In genomic region chr15:101255615-101256350, GRCh38 we compare ENCODE assay signal across 13 cellular contexts. TPM values are rescaled to one million over a fixed set of nuclear protein-coding genes. Genes with fewer than 3 reads are reported as not detected.
DNase-seq lines count a peak whose midpoint lies in the region; ATAC-seq, FAIRE-seq and TF ChIP-seq lines count a peak whose summit lies in the region.
"Had no signal": no experiment of that assay in that cellular context is flagged by ENCODE, and none has a peak within 500 bp of the region (broad histone marks: within the 10 kb centered on the region; RNA-seq: fewer than 3 reads in every experiment).

No MANE protein-coding gene starts in this region.

- in situ Hi-C loops in K562 (cut with MboI) = loop anchor here (5.0 to 25.0 kb wide), 4 partner anchors 168 to 618 kb away; partner anchors contain the start of gene LRRK1

- H3K4me1 Mint-ChIP-seq in GM23338 = peaks cover 40% of the 10 kb centered on the region

- H3K9me3 Mint-ChIP-seq in GM23338 = no peaks in the 10 kb centered on the region

- H3K9ac ChIP-seq in BLaER1 treated with 17β-estradiol and CSF1 and Interleukin-3, amounts not matched to agents 10 nM and 100 nM = no peak overlapping the region
- H3K9ac ChIP-seq in Loucy (ENCODE audit: low read depth, low read length, poor library complexity, severe bottlenecking) (peak overlapping the region; percentile 28), K562 (ENCODE audit: insufficient read depth in 1 of 2, low read depth in 2 of 2, low read length in 2 of 2) (no peak overlapping the region)

- CTCF ChIA-PET in K562 (lab: Yijun Ruan, JAX; ENCODE audit: low intra/inter-chr PET ratio) = interaction anchor here (0.9 to 3.9 kb wide), 2 partner anchors 167 to 240 kb away, joined by 3 to 29 read pairs; no protein-coding TSS in a partner anchor

- H2AFZ ChIP-seq in Loucy (ENCODE audit: low read length) (no peak overlapping the region), K562 (ENCODE audit: low read depth, low read length) (peak overlapping the region; percentile 11; the same call in 1 of the 2 replicates), GM23338 (no peak overlapping the region)

- intact Hi-C loops in K562 (cut with micrococcal nuclease) = loop anchor here (1.0 to 10.0 kb wide), 4 partner anchors 119 to 631 kb away; partner anchors contain the start of gene LRRK1

- H3F3A ChIP-seq in Loucy (ENCODE audit: low read depth) (0 out of 2 replicates have a peak, but pooled peaks cover 6% of the 10 kb centered on the region), GM23338 (replicated peaks; ENCODE audit: low read depth) (peaks cover 4% of the 10 kb centered on the region; the same call in 1 of the 2 replicates)

- H3K79me2 ChIP-seq in Loucy (ENCODE audit: insufficient read depth, low read length) (peaks cover 16% of the 10 kb centered on the region), K562 (ENCODE audit: control insufficient read depth, insufficient read depth, low read length) (peaks cover 2% of the 10 kb centered on the region), GM23338 (replicated peaks; ENCODE audit: insufficient read depth) (peaks cover under 1% of the 10 kb centered on the region)

- H3K27ac ChIP-seq in BLaER1 treated with 17β-estradiol and CSF1 and Interleukin-3, amounts not matched to agents 10 nM and 100 nM = no peak overlapping the region
- H3K27ac ChIP-seq in K562 (ENCODE audit: extremely low read depth, low read depth, low read length) = no peak overlapping the region; the same call in 2 of the 3 replicates
- H3K27ac ChIP-seq in GM23338 (ENCODE audit: low read depth) = no peak overlapping the region

- POLR2A ChIA-PET in K562 (lab: Yijun Ruan, JAX) = interaction anchor here (0.5 to 2.3 kb wide), 7 partner anchors 9 to 248 kb away, joined by 3 to 16 read pairs (median 4); no protein-coding TSS in a partner anchor

- 0 out of 3 replicates have a peak, but pooled peaks cover under 1% of the 10 kb centered on the region for H3K36me3 Mint-ChIP-seq in GM23338 (ENCODE audit: low read depth)

- no peak overlapping the region for H3K4me3 Mint-ChIP-seq in GM23338

- ATAC-seq in K562 (peak; percentile 87), GM18909 (IDR thresholded peaks at IDR 0.05; ENCODE audit: poor library complexity, unreplicated experiment) (no peak), GM21360 (IDR thresholded peaks at IDR 0.05; ENCODE audit: unreplicated experiment) (no peak), GM23338 (no peak)
- ATAC-seq: GM12878 had no signal

- WGBS in K562 (ENCODE audit: insufficient coverage, low coverage, missing lambda C conversion rate) = 10% methylated on average over 12 of the region's 12 CpGs

- peak; percentile 91 for TF ChIP-seq EP300 in K562 (IDR thresholded peaks at IDR 0.05; ENCODE audit: low read length)

- no peak overlapping the region; the same call in 1 of the 2 replicates for H3K27ac Mint-ChIP-seq in GM23338

- peaks cover 9 to 31% (median 20%) of the 10 kb centered on the region in 10 experiments for H3K4me1 ChIP-seq in BLaER1 treated with 17β-estradiol and CSF1 and Interleukin-3, amounts not matched to agents 10 nM and 100 nM
- peaks cover 28% of the 10 kb centered on the region for H3K4me1 ChIP-seq in Loucy (ENCODE audit: insufficient read depth, low read length, poor library complexity, severe bottlenecking)
- H3K4me1 ChIP-seq in K562 (replicated peaks in 1 of 2; ENCODE audit: control insufficient read depth in 2 of 2, insufficient read depth in 2 of 2, low read length in 2 of 2) = peaks cover 18 to 19% of the 10 kb centered on the region in 2 experiments
- peaks cover 8% of the 10 kb centered on the region for H3K4me1 ChIP-seq in GM23338 (ENCODE audit: insufficient read depth)

- BruUV-seq in K562 (replicated peaks; lab: Mats Ljungman, UMichigan) = no TSS peak

- H3K4me3 ChIP-seq in BLaER1 treated with 17β-estradiol and CSF1 and Interleukin-3, amounts not matched to agents 10 nM and 100 nM = no peak overlapping the region
- no peak overlapping the region for H3K4me3 ChIP-seq in Loucy (ENCODE audit: low read length, poor library complexity, severe bottlenecking)
- H3K4me3 ChIP-seq in K562 = no peak overlapping the region
- H3K4me3 ChIP-seq in GM23338 = no peak overlapping the region
- H3K4me3 ChIP-seq: GM12878 had no signal

- no peak for TF ChIP-seq CTCF in Loucy (conservative IDR thresholded peaks at IDR 0.05; ENCODE audit: low read length)
- no peak for TF ChIP-seq CTCF in K562 (IDR thresholded peaks at IDR 0.05 in 2 of 3, conservative IDR thresholded peaks at IDR 0.05 in 1 of 3; ENCODE audit: insufficient read depth in 2 of 3, low read depth in 1 of 3, low read length in 3 of 3)
- no peak for TF ChIP-seq CTCF in GM23338 (conservative IDR thresholded peaks at IDR 0.05; ENCODE audit: low read depth in 2 of 2)

- FAIRE-seq in K562 (lab: Jason Lieb, UNC) = peak; percentile 97
- FAIRE-seq: colon, GM12878 had no signal

- H3K9me1 ChIP-seq in K562 (ENCODE audit: control insufficient read depth, insufficient read depth, low read length) = no peaks in the 10 kb centered on the region

- TF ChIP-seq RAD21 in K562 (CRISPR knock-in tag; conservative IDR thresholded peaks at IDR 0.05 in 1 of 2, IDR thresholded peaks at IDR 0.05 in 1 of 2) = peak; percentile 28 to 66; a peak in 3 of 4 replicates

- H3K9me2 ChIP-seq in Loucy (replicated peaks; ENCODE audit: low read depth, low read length) (no peaks in the 10 kb centered on the region), GM23338 (ENCODE audit: insufficient read depth) (no peaks in the 10 kb centered on the region)

- H3K4me2 ChIP-seq in BLaER1 treated with 17β-estradiol and CSF1 and Interleukin-3, amounts not matched to agents 10 nM and 100 nM = peak overlapping the region in 7 of 11 experiments; percentile 5 to 46 (median 18); a peak in 9 of 22 replicates
- H3K4me2 ChIP-seq in Loucy (ENCODE audit: low read depth, low read length, poor library complexity, severe bottlenecking) = peak overlapping the region; percentile 25
- H3K4me2 ChIP-seq in K562 (ENCODE audit: insufficient read depth, low read length) = peak overlapping the region; percentile 66; the same call in 1 of the 2 replicates
- H3K4me2 ChIP-seq in GM23338 = no peak overlapping the region

- peak; percentile 67 to 94 (median 76) for DNase-seq in K562 (ENCODE audit: extremely low read depth in 1 of 4, low spot score in 3 of 4)
- DNase-seq in iris pigment epithelial cell (ENCODE audit: low read depth) = peak; percentile 93
- no peak for DNase-seq in activated CD4-positive, CD25-positive, alpha-beta regulatory T cell (lab: John Stamatoyannopoulos, UW)
- DNase-seq in GM23338 (ENCODE audit: low spot score) = no peak
- DNase-seq: NCI-H510A treated with DMSO at 0.1 percent for 48 hours; stimulated activated CD4-positive, alpha-beta T cell treated with anti-CD3 and anti-CD28 coated beads, Interleukin-1b, Interleukin-23, amount 100 ng/mL, for 48 hours; SW 1271 had no signal

- H3K27me3 Mint-ChIP-seq in GM23338 (ENCODE audit: insufficient read depth, low read depth, poor library complexity) = peaks cover 14% of the 10 kb centered on the region

- no peaks in the 10 kb centered on the region for H3K9me3 ChIP-seq in BLaER1 treated with 17β-estradiol and CSF1 and Interleukin-3, amounts not matched to agents 10 nM and 100 nM (replicated peaks in 1 of 11)
- H3K9me3 ChIP-seq in Loucy (ENCODE audit: insufficient read depth, low read depth, low read length) = no peaks in the 10 kb centered on the region
- no peaks in the 10 kb centered on the region for H3K9me3 ChIP-seq in K562 (replicated peaks; ENCODE audit: control insufficient read depth, insufficient read depth, low read depth, low read length)

- peaks cover 0 to 25% (median 0%) of the 10 kb centered on the region in 11 experiments; a peak in 2 of 22 replicates for H3K27me3 ChIP-seq in BLaER1 treated with 17β-estradiol and CSF1 and Interleukin-3, amounts not matched to agents 10 nM and 100 nM
- H3K27me3 ChIP-seq in Loucy (ENCODE audit: insufficient read depth, low read length, poor library complexity, severe bottlenecking) (no peaks in the 10 kb centered on the region), K562 (ENCODE audit: control insufficient read depth in 2 of 2, insufficient read depth in 2 of 2, low read length in 2 of 2) (0 out of 5 replicates have a peak, but pooled peaks cover 0 to 3% of the 10 kb centered on the region in 2 experiments), GM23338 (ENCODE audit: insufficient read depth) (peaks cover 17% of the 10 kb centered on the region)

- H3K36me3 ChIP-seq in BLaER1 treated with 17β-estradiol and CSF1 and Interleukin-3, amounts not matched to agents 10 nM and 100 nM = no peaks in the 10 kb centered on the region
- H3K36me3 ChIP-seq in Loucy (ENCODE audit: insufficient read depth, low read length) = no peaks in the 10 kb centered on the region
- H3K36me3 ChIP-seq in K562 (ENCODE audit: control insufficient read depth, insufficient read depth, low read length) = no peaks in the 10 kb centered on the region
- no peaks in the 10 kb centered on the region for H3K36me3 ChIP-seq in GM23338 (ENCODE audit: insufficient read depth)

- H4K20me1 ChIP-seq in BLaER1 treated with 17β-estradiol and CSF1 and Interleukin-3, amounts not matched to agents 10 nM and 100 nM = peaks cover 2 to 4% (median 3%) of the 10 kb centered on the region in 11 experiments; a peak in 13 of 22 replicates
- H4K20me1 ChIP-seq in Loucy (ENCODE audit: insufficient read depth, low read length, poor library complexity, severe bottlenecking) (peaks cover 2% of the 10 kb centered on the region), K562 (replicated peaks; ENCODE audit: control insufficient read depth, insufficient read depth, low read length) (peaks cover 5% of the 10 kb centered on the region; the same call in 1 of the 2 replicates), GM23338 (replicated peaks; ENCODE audit: insufficient read depth) (no peaks in the 10 kb centered on the region)

- TF ChIP-seq POLR2A in K562 (conservative IDR thresholded peaks at IDR 0.05) = no peak

RNA-seq across cellular contexts. Expression of gene CHSY1, which starts 3.9 kb away (rescaled TPM):
- 29.6 and 50.1 TPM in 2 replicates for total RNA-seq in K562 (2011; cell fraction: chromatin; rRNA removed; ENCODE audit: low replicate concordance)
- 21.4 and 23.2 TPM in 2 replicates for total RNA-seq in K562 (2011; cell fraction: nucleolus; rRNA removed)
- 37.2 and 50.9 TPM in 2 replicates for total RNA-seq in K562 (2011; cell fraction: nucleoplasm; rRNA removed)
- 7.7 and 9.0 TPM in 2 replicates for total RNA-seq in K562 (2014; rRNA removed)
- total RNA-seq in K562 (2014; rRNA removed; fragmentation: Illumina TruSeq; extraction: Trizol) = 13.4 and 17.1 TPM in 2 replicates
- 13.4 and 14.5 TPM in 2 replicates for total RNA-seq in K562 (2015; rRNA removed; fragmentation: Illumina TruSeq; extraction: Trizol)
- 14.7 and 16.4 TPM in 2 replicates for total RNA-seq in K562 (2021)
- polyA plus RNA-seq in K562 (2011; rRNA removed) = 11.1 and 14.6 TPM in 2 replicates
- polyA plus RNA-seq in K562 (2011; cell fraction: cytosol; rRNA removed) = 7.1 and 9.9 TPM in 2 replicates
- 7.7 and 8.3 TPM in 2 replicates for polyA plus RNA-seq in K562 (2011; cell fraction: nucleus; rRNA removed)
- polyA plus RNA-seq in K562 (2012) = 9.1 and 9.7 TPM in 2 replicates
- 12.8 and 14.9 TPM in 2 replicates for polyA plus RNA-seq in K562 (2014; fragmentation: Illumina TruSeq; extraction: Trizol)
- polyA plus RNA-seq in K562 (2014; fragmentation: Nextera tagmentation; extraction: Ambion mirVana) = 10 to 100 TPM in 1 of 2 experiments, 1 to 10 TPM in 1; 7.0 to 11.1 TPM
- 9.0 and 9.2 TPM in 2 replicates for polyA plus RNA-seq in K562 (2014; rRNA removed)
- 24.8 and 27.9 TPM in 2 replicates for polyA minus RNA-seq in K562 (2011; rRNA and poly(A)+ RNA removed)
- polyA minus RNA-seq in K562 (2011; cell fraction: cytosol; rRNA and poly(A)+ RNA removed) = 14.9 and 16.7 TPM in 2 replicates
- polyA minus RNA-seq in K562 (2011; cell fraction: nucleus; rRNA and poly(A)+ RNA removed) = 5.0 and 7.9 TPM in 2 replicates
- total RNA-seq in GM23338 (2014; rRNA removed; shearing (Covaris generic)) = 45.4 and 47.7 TPM in 2 replicates
- 9.8 and 11.6 TPM in 2 replicates for polyA plus RNA-seq in GM23338 (2016; fragmentation: Nextera tagmentation; extraction: Ambion mirVana)

RNA-seq across cellular contexts. Expression of gene SELENOS, which starts 21.5 kb away (rescaled TPM):
- total RNA-seq in K562 (2011; cell fraction: chromatin; rRNA removed; ENCODE audit: low replicate concordance) = 53.9 and 71.0 TPM in 2 replicates
- total RNA-seq in K562 (2011; cell fraction: nucleolus; rRNA removed) = 72.0 and 80.9 TPM in 2 replicates
- total RNA-seq in K562 (2011; cell fraction: nucleoplasm; rRNA removed) = 87.4 and 90.5 TPM in 2 replicates
- total RNA-seq in K562 (2014; rRNA removed) = 51.6 and 56.9 TPM in 2 replicates
- 57.2 and 59.6 TPM in 2 replicates for total RNA-seq in K562 (2014; rRNA removed; fragmentation: Illumina TruSeq; extraction: Trizol)
- 45.5 and 47.9 TPM in 2 replicates for total RNA-seq in K562 (2015; rRNA removed; fragmentation: Illumina TruSeq; extraction: Trizol)
- 37.9 and 39.6 TPM in 2 replicates for total RNA-seq in K562 (2021)
- 46.5 and 55.8 TPM in 2 replicates for polyA plus RNA-seq in K562 (2011; rRNA removed)
- 30.6 and 48.2 TPM in 2 replicates for polyA plus RNA-seq in K562 (2011; cell fraction: cytosol; rRNA removed)
- 18.7 and 26.8 TPM in 2 replicates for polyA plus RNA-seq in K562 (2011; cell fraction: nucleus; rRNA removed)
- polyA plus RNA-seq in K562 (2012) = 40.6 and 47.0 TPM in 2 replicates
- 42.1 and 43.0 TPM in 2 replicates for polyA plus RNA-seq in K562 (2014; fragmentation: Illumina TruSeq; extraction: Trizol)
- polyA plus RNA-seq in K562 (2014; fragmentation: Nextera tagmentation; extraction: Ambion mirVana) = 10 to 100 TPM; 24.9 to 36.6 TPM
- 54.8 and 57.4 TPM in 2 replicates for polyA plus RNA-seq in K562 (2014; rRNA removed)
- polyA minus RNA-seq in K562 (2011; rRNA and poly(A)+ RNA removed) = 34.8 and 38.5 TPM in 2 replicates
- polyA minus RNA-seq in K562 (2011; cell fraction: cytosol; rRNA and poly(A)+ RNA removed) = 8.6 and 8.9 TPM in 2 replicates
- polyA minus RNA-seq in K562 (2011; cell fraction: nucleus; rRNA and poly(A)+ RNA removed) = 13.5 and 23.5 TPM in 2 replicates
- total RNA-seq in GM23338 (2014; rRNA removed; shearing (Covaris generic)) = 37.0 and 77.2 TPM in 2 replicates
- polyA plus RNA-seq in GM23338 (2016; fragmentation: Nextera tagmentation; extraction: Ambion mirVana) = 106 and 108 TPM in 2 replicates

RNA-seq across cellular contexts. Expression of gene SNRPA1, which starts 39.3 kb away (rescaled TPM):
- total RNA-seq in K562 (2011; cell fraction: chromatin; rRNA removed; ENCODE audit: low replicate concordance) = 76.5 and 145 TPM in 2 replicates
- total RNA-seq in K562 (2011; cell fraction: nucleolus; rRNA removed) = 47.7 and 55.3 TPM in 2 replicates
- 91.1 and 108 TPM in 2 replicates for total RNA-seq in K562 (2011; cell fraction: nucleoplasm; rRNA removed)
- total RNA-seq in K562 (2014; rRNA removed) (138 and 162 TPM in 2 replicates), K562 (2014; rRNA removed; fragmentation: Illumina TruSeq; extraction: Trizol) (78.1 and 97.1 TPM in 2 replicates), K562 (2015; rRNA removed; fragmentation: Illumina TruSeq; extraction: Trizol) (61.8 and 62.7 TPM in 2 replicates), K562 (2021) (152 and 166 TPM in 2 replicates)
- polyA plus RNA-seq in K562 (2011; rRNA removed) (224 and 245 TPM in 2 replicates), K562 (2014; fragmentation: Illumina TruSeq; extraction: Trizol) (189 and 206 TPM in 2 replicates), K562 (2014; fragmentation: Nextera tagmentation; extraction: Ambion mirVana) (100 to 1,000 TPM; 212 to 214 TPM), K562 (2014; rRNA removed) (229 and 233 TPM in 2 replicates), GM23338 (2016; fragmentation: Nextera tagmentation; extraction: Ambion mirVana) (313 and 361 TPM in 2 replicates)
- polyA plus RNA-seq in K562 (2011; cell fraction: cytosol; rRNA removed) = 79.9 and 192 TPM in 2 replicates
- 123 and 248 TPM in 2 replicates for polyA plus RNA-seq in K562 (2011; cell fraction: nucleus; rRNA removed)
- polyA plus RNA-seq in K562 (2012) = 98.3 and 217 TPM in 2 replicates
- polyA minus RNA-seq in K562 (2011; rRNA and poly(A)+ RNA removed) = 101 and 108 TPM in 2 replicates
- polyA minus RNA-seq in K562 (2011; cell fraction: cytosol; rRNA and poly(A)+ RNA removed) = 52.9 and 57.5 TPM in 2 replicates
- 29.2 and 46.7 TPM in 2 replicates for polyA minus RNA-seq in K562 (2011; cell fraction: nucleus; rRNA and poly(A)+ RNA removed)
- total RNA-seq in GM23338 (2014; rRNA removed; shearing (Covaris generic)) = 128 and 170 TPM in 2 replicates

Comparison
In these comparisons a context has a peak if more than half of its experiments do, and no peak if none do; other contexts are left out.
1. DNase-seq: peak in K562 (4 of 4) and iris pigment epithelial cell (single experiment); none in activated CD4-positive, CD25-positive, alpha-beta regulatory T cell (0 of 4) and GM23338 (single experiment).